Comparison of ENCODE assay signal across 17 cellular contexts in genomic region chr19:45578861-45579260, GRCh38. TPM values are rescaled to one million over a fixed set of nuclear protein-coding genes. Genes with fewer than 3 reads are reported as not detected.
A peak's percentile ranks its signal among the peaks of the same experiment; 100 is the strongest.
DNase-seq lines count a peak whose midpoint lies in the region; TF ChIP-seq lines count a peak whose summit lies in the region.
"Had no signal": no experiment of that assay in that cellular context is flagged by ENCODE, and none has a peak within 500 bp of the region (broad histone marks: within the 10 kb centered on the region; RNA-seq: fewer than 3 reads in every experiment).

No MANE protein-coding gene starts in this region.

- peaks cover 8% of the 10 kb centered on the region for H3K4me1 ChIP-seq in colonic mucosa
- H3K4me1 ChIP-seq in mucosa of stomach (ENCODE audit: control insufficient read depth, insufficient read depth, low read length): peaks cover 37% of the 10 kb centered on the region

- H3K36me3 ChIP-seq in colonic mucosa (no peaks in the 10 kb centered on the region), mucosa of stomach (ENCODE audit: control insufficient read depth, insufficient read depth, low read length) (no peaks in the 10 kb centered on the region)

- H3K9me3 ChIP-seq in colonic mucosa: no peaks in the 10 kb centered on the region
- no peaks in the 10 kb centered on the region for H3K9me3 ChIP-seq in mucosa of stomach (ENCODE audit: control insufficient read depth, low read length)
- H3K9me3 ChIP-seq: BLaER1 had no signal

- DNase-seq in Ammon's horn (ENCODE audit: low spot score) (peak; percentile 28), NCI-H446 treated with DMSO at 0.1 percent for 48 hours (lab: John Stamatoyannopoulos, UW) (peak; percentile 5), colonic mucosa (no peak), NCI-H748 (lab: John Stamatoyannopoulos, UW; ENCODE audit: unreplicated experiment) (no peak), ecto neural progenitor cell (ENCODE audit: low spot score) (no peak), NCI-H1048 (lab: John Stamatoyannopoulos, UW) (no peak)
- DNase-seq in NK-92 treated with Interleukin-12 subunit alpha and Interleukin-12 subunit beta, amount 100 ng/mL, for 24 hours (lab: John Stamatoyannopoulos, UW): no peak
- DNase-seq: activated CD8-positive, alpha-beta memory T cell treated with anti-CD3 and anti-CD28 coated beads for 24 hours; DMS79; hypothalamus; left colon; NCI-H187; NCI-H524; stimulated activated CD4-positive, alpha-beta T cell treated with anti-CD3 and anti-CD28 coated beads, Interleukin-15, amount 100 ng/mL, for 24 hours had no signal

- no peak overlapping the region for H3K9ac ChIP-seq in colonic mucosa (ENCODE audit: low read depth in 2 of 2, low read length in 2 of 2)
- H3K9ac ChIP-seq in mucosa of stomach (ENCODE audit: low read length): peak overlapping the region; percentile 17
- H3K9ac ChIP-seq: BLaER1 had no signal

- H3K4me3 ChIP-seq in colonic mucosa (no peak overlapping the region), mucosa of stomach (ENCODE audit: low read length) (no peak overlapping the region)
- H3K4me3 ChIP-seq: BLaER1 had no signal

- no peak for TF ChIP-seq CTCF in colonic mucosa (IDR thresholded peaks at IDR 0.05)

- no peaks in the 10 kb centered on the region for H3K27me3 ChIP-seq in colonic mucosa
- H3K27me3 ChIP-seq in mucosa of stomach (ENCODE audit: control insufficient read depth, insufficient read depth, low read length): no peaks in the 10 kb centered on the region
- H3K27me3 ChIP-seq: BLaER1 had no signal

- intact Hi-C loops in colonic mucosa (cut with DNase I): no loop called here

- peak overlapping the region; percentile 82 for H3K27ac ChIP-seq in colonic mucosa
- H3K27ac ChIP-seq: BLaER1 had no signal

RNA-seq across cellular contexts. Expression of gene OPA3, which starts 5.7 kb away (rescaled TPM):
- total RNA-seq in colonic mucosa: 10 to 100 TPM; 12.4 to 14.8 TPM

RNA-seq across cellular contexts. Expression of gene GPR4, which starts 23.2 kb away (rescaled TPM):
- 1 to 10 TPM in 1 of 2 donors, under 1 TPM in 1; 0.52 to 2.0 TPM for total RNA-seq in colonic mucosa
- total RNA-seq: activated T-helper 2 cell treated with anti-CD3 and anti-CD28 coated beads, Interferon-gamma antibody, Interleukin-2, Interleukin-4, amounts not matched to agents 10 μg/mL and 5 μg/mL and 100 μg/mL, durations not matched to agents 14 hours and 24 hours and 36 hours had no signal

Comparison
In these comparisons a context has a peak if more than half of its experiments do, and no peak if none do; other contexts are left out.
1. DNase-seq: peak in Ammon's horn (single experiment) and NCI-H446 treated with DMSO at 0.1 percent for 48 hours (single experiment); none in colonic mucosa (single experiment), NK-92 treated with Interleukin-12 subunit alpha and Interleukin-12 subunit beta, amount 100 ng/mL, for 24 hours (single experiment), NCI-H748 (single experiment), ecto neural progenitor cell (single experiment) and NCI-H1048 (single experiment).